In genomic region chr1:13950637-13951036, GRCh38 we compare ENCODE assay signal across 16 cellular contexts.
A peak's percentile ranks its signal among the peaks of the same experiment; 100 is the strongest.
DNase-seq lines count a peak whose midpoint lies in the region; TF ChIP-seq lines count a peak whose summit lies in the region.
"Had no signal": no experiment of that assay in that cellular context is flagged by ENCODE, and none has a peak within 500 bp of the region (broad histone marks: within the 10 kb centered on the region; RNA-seq: fewer than 3 reads in every experiment).

No MANE protein-coding gene starts in this region.

- WGBS in iPS DF 6.9 (ENCODE audit: insufficient coverage, insufficient read length), result no CpG with 5 or more reads among the region's 7 CpGs

- no peak overlapping the region for H3K4me3 Mint-ChIP-seq in activated naive CD4-positive, alpha-beta T cell treated with anti-CD3 and anti-CD28 coated beads for 36 hours
- H3K4me3 Mint-ChIP-seq: activated B cell treated with CpG ODN at 0.5 μM for 24 hours; activated T-helper 1 cell treated with anti-CD3 and anti-CD28 coated beads, Interleukin-12 subunit alpha, Interleukin-12 subunit beta, Interleukin-2, Interleukin-4 antibody, amounts not matched to agents 30 ng/mL and 10 ng/mL and 1 ng/mL, durations not matched to agents 14 hours and 24 hours and 36 hours; CD8-positive, alpha-beta memory T cell had no signal

- no peak overlapping the region for H3K27ac Mint-ChIP-seq in activated naive CD4-positive, alpha-beta T cell treated with anti-CD3 and anti-CD28 coated beads for 36 hours
- H3K27ac Mint-ChIP-seq: activated B cell treated with CpG ODN at 0.5 μM for 24 hours; activated T-helper 1 cell treated with anti-CD3 and anti-CD28 coated beads, Interleukin-12 subunit alpha, Interleukin-12 subunit beta, Interleukin-2, Interleukin-4 antibody, amounts not matched to agents 30 ng/mL and 10 ng/mL and 1 ng/mL, durations not matched to agents 14 hours and 24 hours and 36 hours; CD8-positive, alpha-beta memory T cell had no signal

- CTCF ChIA-PET in activated naive CD4-positive, alpha-beta T cell treated with anti-CD3 and anti-CD28 coated beads for 36 hours (lab: Charles Lee), result no interaction called here

- no peaks in the 10 kb centered on the region for H3K27me3 ChIP-seq in ACC112 (ENCODE audit: insufficient read depth, low read length)
- no peaks in the 10 kb centered on the region for H3K27me3 ChIP-seq in iPS DF 6.9 (ENCODE audit: control insufficient read depth, insufficient read depth, low read length)
- H3K27me3 ChIP-seq: body of pancreas had no signal

- no peaks in the 10 kb centered on the region for H3K9me3 Mint-ChIP-seq in activated naive CD4-positive, alpha-beta T cell treated with anti-CD3 and anti-CD28 coated beads for 36 hours
- H3K9me3 Mint-ChIP-seq: activated B cell treated with CpG ODN at 0.5 μM for 24 hours; activated T-helper 1 cell treated with anti-CD3 and anti-CD28 coated beads, Interleukin-12 subunit alpha, Interleukin-12 subunit beta, Interleukin-2, Interleukin-4 antibody, amounts not matched to agents 30 ng/mL and 10 ng/mL and 1 ng/mL, durations not matched to agents 14 hours and 24 hours and 36 hours; CD8-positive, alpha-beta memory T cell had no signal

- no peaks in the 10 kb centered on the region for H3K27me3 Mint-ChIP-seq in activated naive CD4-positive, alpha-beta T cell treated with anti-CD3 and anti-CD28 coated beads for 36 hours (ENCODE audit: low read depth)

- peak; percentile 18 for TF ChIP-seq CTCF in GM10266 (IDR thresholded peaks at IDR 0.05; ENCODE audit: control insufficient read depth, insufficient read depth, low read depth, missing control alignments)

- no peaks in the 10 kb centered on the region for H3K4me1 Mint-ChIP-seq in activated naive CD4-positive, alpha-beta T cell treated with anti-CD3 and anti-CD28 coated beads for 36 hours (ENCODE audit: low read depth)
- H3K4me1 Mint-ChIP-seq: activated B cell treated with CpG ODN at 0.5 μM for 24 hours; CD8-positive, alpha-beta memory T cell had no signal

- no peak overlapping the region for H2AFZ ChIP-seq in ACC112 (ENCODE audit: low read length, unreplicated experiment)

- H3K9me3 ChIP-seq in iPS DF 6.9 (ENCODE audit: control insufficient read depth, insufficient read depth, low read length), result no peaks in the 10 kb centered on the region
- H3K9me3 ChIP-seq: body of pancreas had no signal

- intact Hi-C loops in activated naive CD4-positive, alpha-beta T cell treated with anti-CD3 and anti-CD28 coated beads for 36 hours (cut with micrococcal nuclease), result no loop called here

- H3K27ac ChIP-seq in ACC112 (ENCODE audit: low read depth, low read length) (peak overlapping the region; percentile 99), iPS DF 6.9 (ENCODE audit: low read length) (no peak overlapping the region)

- H3K4me1 ChIP-seq in ACC112 (ENCODE audit: control insufficient read depth, insufficient read depth, low read length, unreplicated experiment), result peaks cover 39% of the 10 kb centered on the region
- no peaks in the 10 kb centered on the region for H3K4me1 ChIP-seq in iPS DF 6.9 (ENCODE audit: control insufficient read depth, insufficient read depth, low read length)
- H3K4me1 ChIP-seq: body of pancreas had no signal

- H3K36me3 ChIP-seq in ACC112 (ENCODE audit: insufficient read depth, low read length) (no peaks in the 10 kb centered on the region), iPS DF 6.9 (ENCODE audit: control insufficient read depth, insufficient read depth, low read length) (no peaks in the 10 kb centered on the region)

- H3K36me3 Mint-ChIP-seq in activated naive CD4-positive, alpha-beta T cell treated with anti-CD3 and anti-CD28 coated beads for 36 hours (ENCODE audit: low read depth), result no peaks in the 10 kb centered on the region
- H3K36me3 Mint-ChIP-seq: CD8-positive, alpha-beta memory T cell had no signal

- DNase-seq in GM10266 (ENCODE audit: extremely low spot score) (no peak), OCI-M1 (lab: John Stamatoyannopoulos, UW) (peak; percentile 8), iPS DF 6.9 (ENCODE audit: low read depth, low spot score) (peak; percentile 22), NCI-H1930 (lab: John Stamatoyannopoulos, UW) (no peak)
- DNase-seq in stimulated activated naive CD4-positive, alpha-beta T cell (lab: John Stamatoyannopoulos, UW), result no peak
- DNase-seq in activated naive CD4-positive, alpha-beta T cell treated with anti-CD3 and anti-CD28 coated beads for 36 hours, result no peak
- no peak for DNase-seq in activated naive CD4-positive, alpha-beta T cell treated with anti-CD3 and anti-CD28 coated beads, Interleukin-2, amount 50 U/mL, for 16 hours
- DNase-seq: activated B cell treated with CpG ODN at 0.5 μM for 24 hours; body of pancreas; CD8-positive, alpha-beta memory T cell; HCEC 1CT; hippocampal formation; SHP77; substantia nigra had no signal

- H3K4me3 ChIP-seq in ACC112 (ENCODE audit: low read depth, low read length) (no peak overlapping the region), iPS DF 6.9 (ENCODE audit: low read length) (no peak overlapping the region)
- H3K4me3 ChIP-seq: body of pancreas had no signal

- no peaks in the 10 kb centered on the region for H3K79me2 ChIP-seq in ACC112 (ENCODE audit: control insufficient read depth, insufficient read depth, low read length, unreplicated experiment)

Comparison
In these comparisons a context has a peak if more than half of its experiments do, and no peak if none do; other contexts are left out.
1. DNase-seq: peak in OCI-M1 (single experiment) and iPS DF 6.9 (single experiment); none in GM10266 (single experiment), stimulated activated naive CD4-positive, alpha-beta T cell (0 of 6), activated naive CD4-positive, alpha-beta T cell treated with anti-CD3 and anti-CD28 coated beads for 36 hours (single experiment), NCI-H1930 (0 of 2) and activated naive CD4-positive, alpha-beta T cell treated with anti-CD3 and anti-CD28 coated beads, Interleukin-2, amount 50 U/mL, for 16 hours (single experiment).